ENCODE assay signal across 15 cellular contexts in the genomic region with DNA sequence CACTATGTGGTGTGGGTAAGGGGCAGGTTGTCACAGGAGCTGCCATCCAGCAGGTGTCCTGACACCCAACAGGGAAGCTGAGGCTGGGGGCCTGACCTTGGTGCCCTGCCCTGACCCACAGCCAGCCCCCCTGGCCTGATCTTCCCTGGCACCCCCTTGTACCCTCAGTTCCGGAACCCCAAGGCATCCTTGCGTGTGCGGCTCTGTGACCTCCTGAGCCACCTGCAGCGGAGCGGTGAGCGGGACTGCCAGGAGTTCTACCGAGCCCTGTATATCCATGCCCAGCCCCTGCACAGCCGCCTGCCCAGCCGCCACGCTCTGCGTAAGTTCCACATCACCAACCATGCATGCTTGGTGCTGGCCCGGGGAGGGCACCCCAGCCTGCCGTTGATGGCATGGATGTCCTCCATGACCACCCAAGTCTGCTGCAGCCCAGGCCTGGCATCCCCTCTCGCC. TPM values are rescaled to one million over a fixed set of nuclear protein-coding genes. Genes with fewer than 3 reads are reported as not detected.
A peak's percentile ranks its signal among the peaks of the same experiment; 100 is the strongest.
DNase-seq lines count a peak whose midpoint lies in the region; ATAC-seq and TF ChIP-seq lines count a peak whose summit lies in the region.
"Had no signal": no experiment of that assay in that cellular context is flagged by ENCODE, and none has a peak within 500 bp of the region (broad histone marks: within the 10 kb centered on the region; RNA-seq: fewer than 3 reads in every experiment).

No MANE protein-coding gene starts in this region.

- no peaks in the 10 kb centered on the region for H3K4me1 ChIP-seq in neuronal stem cell (ENCODE audit: control insufficient read depth in 2 of 2, insufficient read depth in 1 of 2, low read depth in 1 of 2, low read length in 2 of 2)

- H2BK120ac ChIP-seq in neuronal stem cell (ENCODE audit: low read depth, low read length), result no peak overlapping the region

- H3K18ac ChIP-seq in neuronal stem cell (ENCODE audit: low read length), result no peak overlapping the region

- H3K27ac ChIP-seq in neuronal stem cell (replicated peaks; ENCODE audit: low read length), result no peak overlapping the region

- peaks cover 95% of the 10 kb centered on the region for H3K4me1 Mint-ChIP-seq in dendritic cell treated with granulocyte-macrophage colony-stimulating factor and Interleukin-4, amounts not matched to agents 40 ng/mL and 50 ng/mL, for 4 days (ENCODE audit: low read depth)
- peaks cover 5% of the 10 kb centered on the region for H3K4me1 Mint-ChIP-seq in mesothelial cell of epicardium

- no peak overlapping the region for H3K4me3 Mint-ChIP-seq in dendritic cell treated with granulocyte-macrophage colony-stimulating factor and Interleukin-4, amounts not matched to agents 40 ng/mL and 50 ng/mL, for 4 days
- no peak overlapping the region for H3K4me3 Mint-ChIP-seq in mesothelial cell of epicardium
- H3K4me3 Mint-ChIP-seq: activated CD4-positive, alpha-beta memory T cell treated with anti-CD3 and anti-CD28 coated beads, Interleukin-2, amount 10 ng/mL, durations not matched to agents 7 days and 5 days; activated T-helper 17 cell treated with anti-CD3 and anti-CD28 coated beads, Interleukin-2, amount 50 U/mL, for 72 hours; GM23338 had no signal

- no peaks in the 10 kb centered on the region for H3K9me3 Mint-ChIP-seq in dendritic cell treated with granulocyte-macrophage colony-stimulating factor and Interleukin-4, amounts not matched to agents 40 ng/mL and 50 ng/mL, for 4 days
- peaks cover 8% of the 10 kb centered on the region for H3K9me3 Mint-ChIP-seq in mesothelial cell of epicardium
- H3K9me3 Mint-ChIP-seq: activated CD4-positive, alpha-beta memory T cell treated with anti-CD3 and anti-CD28 coated beads, Interleukin-2, amount 10 ng/mL, durations not matched to agents 7 days and 5 days; activated T-helper 17 cell treated with anti-CD3 and anti-CD28 coated beads, Interleukin-2, amount 50 U/mL, for 72 hours; GM23338 had no signal

- WGBS in neuronal stem cell (ENCODE audit: extremely low coverage in 2 of 2, insufficient read length in 2 of 2, insufficient replicate concordance in 1 of 2), 2 donors, result no CpG with 5 or more reads among the region's 14 CpGs

- H3K9me3 ChIP-seq in neuronal stem cell (replicated peaks in 1 of 2; ENCODE audit: control insufficient read depth in 2 of 2, insufficient read depth in 1 of 2, low read depth in 1 of 2, low read length in 2 of 2), result no peaks in the 10 kb centered on the region

- no peak overlapping the region for H3K4me3 ChIP-seq in neuronal stem cell (ENCODE audit: low read length in 2 of 2)
- H3K4me3 ChIP-seq: GM23338 had no signal

- peaks cover 80% of the 10 kb centered on the region for H3K36me3 Mint-ChIP-seq in dendritic cell treated with granulocyte-macrophage colony-stimulating factor and Interleukin-4, amounts not matched to agents 40 ng/mL and 50 ng/mL, for 4 days (ENCODE audit: low read depth)
- peaks cover 8% of the 10 kb centered on the region for H3K36me3 Mint-ChIP-seq in mesothelial cell of epicardium

- H3K27me3 Mint-ChIP-seq in dendritic cell treated with granulocyte-macrophage colony-stimulating factor and Interleukin-4, amounts not matched to agents 40 ng/mL and 50 ng/mL, for 4 days, result no peaks in the 10 kb centered on the region
- no peaks in the 10 kb centered on the region for H3K27me3 Mint-ChIP-seq in mesothelial cell of epicardium (ENCODE audit: low read depth)
- H3K27me3 Mint-ChIP-seq: activated CD4-positive, alpha-beta memory T cell treated with anti-CD3 and anti-CD28 coated beads, Interleukin-2, amount 10 ng/mL, durations not matched to agents 7 days and 5 days; activated T-helper 17 cell treated with anti-CD3 and anti-CD28 coated beads, Interleukin-2, amount 50 U/mL, for 72 hours had no signal

- peak; percentile 40 for DNase-seq in Right ventricle myocardium superior
- DNase-seq in left ventricle myocardium superior, result no peak
- no peak for DNase-seq in neuronal stem cell (ENCODE audit: low spot score)
- no peak for DNase-seq in mesothelial cell of epicardium (ENCODE audit: low spot score in 2 of 2, unreplicated experiment in 2 of 2)
- no peak for DNase-seq in DMS 273 treated with DMSO at 0.1 percent for 48 hours (lab: John Stamatoyannopoulos, UW)
- no peak for DNase-seq in NCI-H2029 treated with DMSO at 0.1 percent for 48 hours (lab: John Stamatoyannopoulos, UW)
- no peak for DNase-seq in NCI-H446 treated with DMSO at 0.1 percent for 48 hours (lab: John Stamatoyannopoulos, UW)
- DNase-seq: activated CD4-positive, alpha-beta memory T cell treated with anti-CD3 and anti-CD28 coated beads, Interleukin-2, amount 10 ng/mL, durations not matched to agents 7 days and 5 days; GDM1; NCI-H2107; RPMI8226; stimulated activated naive CD4-positive, alpha-beta T cell treated with Interleukin-2 at 50 U/mL for 16 hours had no signal

- no peak overlapping the region for H3K4ac ChIP-seq in neuronal stem cell (ENCODE audit: low read length)

- H2BK15ac ChIP-seq in neuronal stem cell (ENCODE audit: low read length), result no peak overlapping the region

- no peak for ATAC-seq in Right ventricle myocardium superior (ENCODE audit: poor library complexity)
- no peak for ATAC-seq in left ventricle myocardium superior
- ATAC-seq: activated T-helper 17 cell treated with anti-CD3 and anti-CD28 coated beads, Interleukin-2, amount 50 U/mL, for 72 hours; GM23338 had no signal

- peaks cover 0 to 5% of the 10 kb centered on the region in 2 donors for H3K36me3 ChIP-seq in neuronal stem cell (replicated peaks in 1 of 2; ENCODE audit: control insufficient read depth in 2 of 2, insufficient read depth in 2 of 2, low read length in 2 of 2)

- no peak for TF ChIP-seq CTCF in mesothelial cell of epicardium (IDR thresholded peaks at IDR 0.05; ENCODE audit: unreplicated experiment)

- no peak overlapping the region for H4K91ac ChIP-seq in neuronal stem cell (ENCODE audit: low read depth, low read length, poor library complexity)

- H2AK5ac ChIP-seq in neuronal stem cell (ENCODE audit: low read depth, low read length), result peak overlapping the region; percentile 56

- no peaks in the 10 kb centered on the region for H3K27me3 ChIP-seq in neuronal stem cell (ENCODE audit: control insufficient read depth in 3 of 3, insufficient read depth in 3 of 3, low read depth in 1 of 3, low read length in 3 of 3)

- peak overlapping the region; percentile 95 for H3K23ac ChIP-seq in neuronal stem cell (ENCODE audit: low read depth, low read length, poor library complexity)

- no peak overlapping the region for H3K4me2 ChIP-seq in neuronal stem cell (ENCODE audit: insufficient read depth, low read length, poor library complexity, severe bottlenecking)
- H3K4me2 ChIP-seq: GM23338 had no signal

- no peak overlapping the region for H2BK5ac ChIP-seq in neuronal stem cell (ENCODE audit: low read length)

- H3K79me1 ChIP-seq in neuronal stem cell (ENCODE audit: low read depth, low read length), result peaks cover 2% of the 10 kb centered on the region

- peak overlapping the region; percentile 21 for H3K14ac ChIP-seq in neuronal stem cell (ENCODE audit: low read length)

- H2AFZ ChIP-seq in neuronal stem cell (ENCODE audit: low read length), result no peak overlapping the region
- H2AFZ ChIP-seq: GM23338 had no signal

- H4K8ac ChIP-seq in neuronal stem cell (ENCODE audit: low read depth, low read length), result peak overlapping the region; percentile 43

- no peak overlapping the region for H3K9ac ChIP-seq in neuronal stem cell (ENCODE audit: low read depth, low read length, poor library complexity)

- intact Hi-C loops in Right ventricle myocardium superior (cut with DNase I) (no loop called here), left ventricle myocardium superior (cut with micrococcal nuclease) (no loop called here)
- intact Hi-C loops in dendritic cell treated with granulocyte-macrophage colony-stimulating factor and Interleukin-4, amounts not matched to agents 40 ng/mL and 50 ng/mL, for 4 days (cut with micrococcal nuclease), result no loop called here

- H3K27ac Mint-ChIP-seq in dendritic cell treated with granulocyte-macrophage colony-stimulating factor and Interleukin-4, amounts not matched to agents 40 ng/mL and 50 ng/mL, for 4 days, result peak overlapping the region; percentile 90
- H3K27ac Mint-ChIP-seq in mesothelial cell of epicardium, result no peak overlapping the region
- H3K27ac Mint-ChIP-seq: activated CD4-positive, alpha-beta memory T cell treated with anti-CD3 and anti-CD28 coated beads, Interleukin-2, amount 10 ng/mL, durations not matched to agents 7 days and 5 days; activated T-helper 17 cell treated with anti-CD3 and anti-CD28 coated beads, Interleukin-2, amount 50 U/mL, for 72 hours; GM23338 had no signal

- peak overlapping the region; percentile 58 for H2BK12ac ChIP-seq in neuronal stem cell (ENCODE audit: low read length)

RNA-seq across cellular contexts. Expression of gene CARD19, which starts 14.4 kb away (rescaled TPM):
- 27.5 TPM for total RNA-seq in Right ventricle myocardium superior
- total RNA-seq in left ventricle myocardium superior, result 22.4 TPM
- 23.2 TPM for polyA plus RNA-seq in neuronal stem cell (2013, experiment 1 of 2)
- polyA plus RNA-seq in neuronal stem cell (2013, experiment 2 of 2), result 20.4 TPM
- 19.4 to 22.6 TPM (median 20.1 TPM) in 3 replicates for total RNA-seq in mesothelial cell of epicardium

RNA-seq across cellular contexts. Expression of gene NINJ1, which starts 23.6 kb away (rescaled TPM):
- total RNA-seq in Right ventricle myocardium superior (49.2 TPM), left ventricle myocardium superior (46.8 TPM), mesothelial cell of epicardium (33.7 to 35.6 TPM (median 34.7 TPM) in 3 replicates)
- 36.0 TPM for polyA plus RNA-seq in neuronal stem cell (2013, experiment 1 of 2)
- polyA plus RNA-seq in neuronal stem cell (2013, experiment 2 of 2), result 35.7 TPM

RNA-seq across cellular contexts. Expression of gene SUSD3, which starts 51.9 kb away (rescaled TPM):
- total RNA-seq in Right ventricle myocardium superior, result 0.56 TPM
- 0.87 TPM for total RNA-seq in left ventricle myocardium superior
- 1.9 TPM for polyA plus RNA-seq in neuronal stem cell (2013, experiment 1 of 2)
- 2.0 TPM for polyA plus RNA-seq in neuronal stem cell (2013, experiment 2 of 2)
- total RNA-seq in mesothelial cell of epicardium, result 2.4 to 3.2 TPM (median 3.1 TPM) in 3 replicates
